Comparison of ENCODE assay signal across 2 cellular contexts in genomic region chr14:67857778-67858350, GRCh38.
TF ChIP-seq lines count a peak whose summit lies in the region.

No MANE protein-coding gene starts in this region.

TF ChIP-seq in HepG2, 621 proteins besides CTCF, POLR2A, EP300 and RAD21 (continued from another document):
- TF ChIP-seq DDIT3 (CRISPR knock-in tag; IDR thresholded peaks at IDR 0.05) (no peak), POLR2AphosphoS2 (IDR thresholded peaks at IDR 0.05; ENCODE audit: low read depth, low read length) (no peak), ZFP36L1 (CRISPR knock-in tag; IDR thresholded peaks at IDR 0.05) (no peak), MXD4 (CRISPR knock-in tag; IDR thresholded peaks at IDR 0.05) (no peak), RORA (CRISPR knock-in tag; IDR thresholded peaks at IDR 0.05) (no peak), ZNF773 (CRISPR knock-in tag; IDR thresholded peaks at IDR 0.05; ENCODE audit: borderline replicate concordance) (no peak)

TF ChIP-seq in WTC11, 78 proteins besides CTCF, POLR2A, EP300 and RAD21 (continued from another document):
- TF ChIP-seq ZNF121 (CRISPR knock-in tag; IDR thresholded peaks at IDR 0.05) = 0 out of 2 replicates have a peak, but pooled peaks have one; percentile 45
